ENCODE assay signal across 10 cellular contexts in genomic region chr12:124684496-124684895, GRCh38.
DNase-seq lines count a peak whose midpoint lies in the region; ATAC-seq, FAIRE-seq and TF ChIP-seq lines count a peak whose summit lies in the region.
"Had no signal": no experiment of that assay in that cellular context is flagged by ENCODE, and none has a peak within 500 bp of the region (broad histone marks: within the 10 kb centered on the region; RNA-seq: fewer than 3 reads in every experiment).

No MANE protein-coding gene starts in this region.

- H3K4me2 ChIP-seq in A549 (peak overlapping the region; percentile 71), OCI-LY3 (ENCODE audit: low read length) (peak overlapping the region; percentile 49), neural progenitor cell (no peak overlapping the region)

- peaks cover 61% of the 10 kb centered on the region for H3K4me1 Mint-ChIP-seq in neural progenitor cell

- H3K27ac ChIP-seq in A549 (peak overlapping the region; percentile 87 to 96), OCI-LY3 (ENCODE audit: low read length) (no peak overlapping the region), dorsolateral prefrontal cortex (peak overlapping the region; percentile 13 to 93 (median 76)), neural progenitor cell (no peak overlapping the region)

- TF ChIP-seq RAD21 in A549 (conservative IDR thresholded peaks at IDR 0.05 in 1 of 2, IDR thresholded peaks at IDR 0.05 in 1 of 2) = no peak

- no peak for FAIRE-seq in A549 (lab: Jason Lieb, UNC)

- H3K27ac Mint-ChIP-seq in neural progenitor cell = peak overlapping the region; percentile 43

- H3K9me3 ChIP-seq in A549 (no peaks in the 10 kb centered on the region), OCI-LY3 (ENCODE audit: insufficient read depth, low read length) (no peaks in the 10 kb centered on the region), neural progenitor cell (ENCODE audit: low read depth) (no peaks in the 10 kb centered on the region)

- H4K20me1 ChIP-seq in OCI-LY3 (ENCODE audit: insufficient read depth, low read length) (no peaks in the 10 kb centered on the region), neural progenitor cell (ENCODE audit: low read depth) (no peaks in the 10 kb centered on the region)

- peak overlapping the region; percentile 43 for H3K4me3 Mint-ChIP-seq in neural progenitor cell

- no peak for TF ChIP-seq EP300 in A549 (IDR thresholded peaks at IDR 0.05)

- H3K4me1 ChIP-seq in A549 = peaks cover 72% of the 10 kb centered on the region
- peaks cover 29% of the 10 kb centered on the region for H3K4me1 ChIP-seq in OCI-LY3 (ENCODE audit: low read length)
- H3K4me1 ChIP-seq in neural progenitor cell = peaks cover 32% of the 10 kb centered on the region

- no peak for TF ChIP-seq POLR2A in A549 (IDR thresholded peaks at IDR 0.05; ENCODE audit: low read length)

- POLR2A ChIA-PET in A549 (lab: Yijun Ruan, JAX) = no interaction called here

- intact Hi-C loops in dorsolateral prefrontal cortex (cut with DNase I) = loop anchor here in 1 of 2 donors (5.0 kb wide), 1 partner anchor 68 kb away; no protein-coding TSS in a partner anchor

- WGBS in A549 (ENCODE audit: missing lambda C conversion rate) = 52% methylated on average over 7 of the region's 7 CpGs

- H3K27me3 ChIP-seq in OCI-LY3 (ENCODE audit: low read depth, low read length) (peaks cover 46% of the 10 kb centered on the region), dorsolateral prefrontal cortex (no peaks in the 10 kb centered on the region), neural progenitor cell (no peaks in the 10 kb centered on the region)

- TF ChIP-seq CTCF in A549 (IDR thresholded peaks at IDR 0.05) (no peak), OCI-LY3 (IDR thresholded peaks at IDR 0.05; ENCODE audit: low read depth, low read length) (no peak), dorsolateral prefrontal cortex (IDR thresholded peaks at IDR 0.05 in 54 of 56, conservative IDR thresholded peaks at IDR 0.05 in 2 of 56; ENCODE audit: low read depth in 1 of 56, partially characterized antibody in 56 of 56) (no peak), neural progenitor cell (IDR thresholded peaks at IDR 0.05) (no peak)

- H3K9me3 Mint-ChIP-seq in neural progenitor cell = no peaks in the 10 kb centered on the region

- no peaks in the 10 kb centered on the region for H3K36me3 Mint-ChIP-seq in neural progenitor cell

- CTCF ChIA-PET in A549 (lab: Yijun Ruan, JAX) = interaction anchor here (0.7 to 3.2 kb wide), 7 partner anchors 12 to 647 kb away, joined by 3 to 11 read pairs (median 3); no protein-coding TSS in a partner anchor

- H2AFZ ChIP-seq in OCI-LY3 (ENCODE audit: low read depth, low read length) = no peak overlapping the region
- H2AFZ ChIP-seq in neural progenitor cell (replicated peaks) = no peak overlapping the region

- ATAC-seq in A549 = peak in 1 of 2 experiments; percentile 1; a peak in 3 of 6 replicates

- H3K9ac ChIP-seq in OCI-LY3 (ENCODE audit: low read length) (no peak overlapping the region), neural progenitor cell (no peak overlapping the region)

- DNase-seq in A549 (ENCODE audit: low read depth in 1 of 2, low spot score in 1 of 2) = no peak
- DNase-seq in dorsolateral prefrontal cortex = no peak
- DNase-seq in neural progenitor cell (ENCODE audit: low spot score) = no peak
- DNase-seq in T-helper 1 cell = no peak
- DNase-seq in GOT3 (lab: John Stamatoyannopoulos, UW) = no peak
- DNase-seq in GM19240 (ENCODE audit: insufficient read length, low spot score) = no peak
- no peak for DNase-seq in globus pallidus (ENCODE audit: low spot score)
- DNase-seq: activated CD4-positive, alpha-beta T cell treated with anti-CD3 and anti-CD28 coated beads for 4 hours; NCI-H2171 treated with DMSO at 0.1 percent for 48 hours had no signal

- H3K79me2 ChIP-seq in OCI-LY3 (ENCODE audit: low read length) (no peaks in the 10 kb centered on the region), neural progenitor cell (ENCODE audit: low read depth) (no peaks in the 10 kb centered on the region)

- H3K27me3 Mint-ChIP-seq in neural progenitor cell (ENCODE audit: insufficient read depth, low read depth) = peaks cover 19% of the 10 kb centered on the region

- H3K36me3 ChIP-seq in OCI-LY3 (replicated peaks; ENCODE audit: low read depth, low read length) (no peaks in the 10 kb centered on the region), neural progenitor cell (no peaks in the 10 kb centered on the region)

- H3F3A ChIP-seq in neural progenitor cell (ENCODE audit: low read depth) = peaks cover 26% of the 10 kb centered on the region

- H3K4me3 ChIP-seq in A549 (no peak overlapping the region), OCI-LY3 (ENCODE audit: low read length) (peak overlapping the region; percentile 30; the same call in 1 of the 2 replicates), dorsolateral prefrontal cortex (peak overlapping the region in 44 of 59 donors; percentile 2 to 59 (median 34)), neural progenitor cell (no peak overlapping the region)

TF ChIP-seq in A549, 52 proteins besides CTCF, POLR2A, EP300 and RAD21:
- TF ChIP-seq SREBF2 (IDR thresholded peaks at IDR 0.05) (no peak), NR3C1 (IDR thresholded peaks at IDR 0.05) (no peak), EHF (CRISPR knock-in tag; IDR thresholded peaks at IDR 0.05) (no peak)
- TF ChIP-seq, protein P1, sequence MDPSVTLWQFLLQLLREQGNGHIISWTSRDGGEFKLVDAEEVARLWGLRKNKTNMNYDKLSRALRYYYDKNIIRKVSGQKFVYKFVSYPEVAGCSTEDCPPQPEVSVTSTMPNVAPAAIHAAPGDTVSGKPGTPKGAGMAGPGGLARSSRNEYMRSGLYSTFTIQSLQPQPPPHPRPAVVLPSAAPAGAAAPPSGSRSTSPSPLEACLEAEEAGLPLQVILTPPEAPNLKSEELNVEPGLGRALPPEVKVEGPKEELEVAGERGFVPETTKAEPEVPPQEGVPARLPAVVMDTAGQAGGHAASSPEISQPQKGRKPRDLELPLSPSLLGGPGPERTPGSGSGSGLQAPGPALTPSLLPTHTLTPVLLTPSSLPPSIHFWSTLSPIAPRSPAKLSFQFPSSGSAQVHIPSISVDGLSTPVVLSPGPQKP (IDR thresholded peaks at IDR 0.05; ENCODE audit: low read depth, low read length) = no peak
- TF ChIP-seq, protein P2, sequence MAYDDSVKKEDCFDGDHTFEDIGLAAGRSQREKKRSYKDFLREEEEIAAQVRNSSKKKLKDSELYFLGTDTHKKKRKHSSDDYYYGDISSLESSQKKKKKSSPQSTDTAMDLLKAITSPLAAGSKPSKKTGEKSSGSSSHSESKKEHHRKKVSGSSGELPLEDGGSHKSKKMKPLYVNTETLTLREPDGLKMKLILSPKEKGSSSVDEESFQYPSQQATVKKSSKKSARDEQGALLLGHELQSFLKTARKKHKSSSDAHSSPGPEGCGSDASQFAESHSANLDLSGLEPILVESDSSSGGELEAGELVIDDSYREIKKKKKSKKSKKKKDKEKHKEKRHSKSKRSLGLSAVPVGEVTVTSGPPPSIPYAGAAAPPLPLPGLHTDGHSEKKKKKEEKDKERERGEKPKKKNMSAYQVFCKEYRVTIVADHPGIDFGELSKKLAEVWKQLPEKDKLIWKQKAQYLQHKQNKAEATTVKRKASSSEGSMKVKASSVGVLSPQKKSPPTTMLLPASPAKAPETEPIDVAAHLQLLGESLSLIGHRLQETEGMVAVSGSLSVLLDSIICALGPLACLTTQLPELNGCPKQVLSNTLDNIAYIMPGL (CRISPR knock-in tag; IDR thresholded peaks at IDR 0.05; ENCODE audit: borderline replicate concordance) = no peak
TF ChIP-seq in A549: peak in this region for 0.

Comparison
In these comparisons a context has a peak if more than half of its experiments do, and no peak if none do; other contexts are left out.
1. H3K27ac ChIP-seq: peak in A549 (2 of 2) and dorsolateral prefrontal cortex (59 of 59); none in OCI-LY3 (single experiment) and neural progenitor cell (single experiment).
2. H3K4me3 ChIP-seq: peak in OCI-LY3 (single experiment) and dorsolateral prefrontal cortex (44 of 59); none in A549 (single experiment) and neural progenitor cell (single experiment).